14 cellular contexts compared by ENCODE assay signal in genomic region chr1:3541930-3542329, GRCh38.
DNase-seq lines count a peak whose midpoint lies in the region; TF ChIP-seq lines count a peak whose summit lies in the region.
"Had no signal": no experiment of that assay in that cellular context is flagged by ENCODE, and none has a peak within 500 bp of the region (broad histone marks: within the 10 kb centered on the region; RNA-seq: fewer than 3 reads in every experiment).

No MANE protein-coding gene starts in this region.

- H4K91ac ChIP-seq in mesenchymal stem cell (ENCODE audit: low read length), result no peak overlapping the region

- no peak overlapping the region for H2BK5ac ChIP-seq in mesenchymal stem cell (ENCODE audit: low read depth, low read length, poor library complexity, severe bottlenecking)

- no peak overlapping the region for H3K18ac ChIP-seq in mesenchymal stem cell (ENCODE audit: low read depth in 1 of 2, low read length in 2 of 2)

- H3K14ac ChIP-seq in mesenchymal stem cell (ENCODE audit: low read length in 2 of 2), result no peak overlapping the region

- H3K36me3 ChIP-seq in BLaER1 treated with 17β-estradiol and CSF1 and Interleukin-3, amounts not matched to agents 10 nM and 100 nM, result no peaks in the 10 kb centered on the region
- H3K36me3 ChIP-seq in hepatocyte (replicated peaks; ENCODE audit: insufficient read depth, low read depth), result no peaks in the 10 kb centered on the region
- H3K36me3 ChIP-seq in skeletal muscle satellite cell (ENCODE audit: insufficient read depth, low read length), result no peaks in the 10 kb centered on the region
- peaks cover 0 to 6% of the 10 kb centered on the region in 2 experiments for H3K36me3 ChIP-seq in mesenchymal stem cell (ENCODE audit: control insufficient read depth in 1 of 2, insufficient read depth in 2 of 2, low read depth in 1 of 2, low read length in 2 of 2)

- H3K4me2 ChIP-seq in BLaER1 treated with 17β-estradiol and CSF1 and Interleukin-3, amounts not matched to agents 10 nM and 100 nM, result peak overlapping the region in 10 of 11 experiments; percentile 16 to 98 (median 62); a peak in 15 of 22 replicates
- H3K4me2 ChIP-seq in hepatocyte (no peak overlapping the region), skeletal muscle satellite cell (ENCODE audit: low read length) (peak overlapping the region; percentile 0), mesenchymal stem cell (ENCODE audit: low read length, poor library complexity, severe bottlenecking) (no peak overlapping the region)

- no peaks in the 10 kb centered on the region for H3K79me1 ChIP-seq in mesenchymal stem cell (replicated peaks; ENCODE audit: low read length, poor library complexity, severe bottlenecking)

- no peak overlapping the region for H4K8ac ChIP-seq in mesenchymal stem cell (ENCODE audit: low read length)

- WGBS in hepatocyte (ENCODE audit: low lambda C conversion rate, missing lambda C conversion rate), result 47% methylated on average over 11 of the region's 18 CpGs
- WGBS in mesenchymal stem cell, result 52% methylated on average over 18 of the region's 18 CpGs

- no peak overlapping the region for H2BK120ac ChIP-seq in mesenchymal stem cell (ENCODE audit: low read depth, low read length)

- no peak overlapping the region for H2AFZ ChIP-seq in hepatocyte
- H2AFZ ChIP-seq in mesenchymal stem cell (ENCODE audit: low read depth, low read length), result no peak overlapping the region

- TF ChIP-seq CTCF in RWPE1 (conservative IDR thresholded peaks at IDR 0.05; ENCODE audit: low read depth) (no peak), hepatocyte (IDR thresholded peaks at IDR 0.05; ENCODE audit: poor library complexity) (no peak)

- H3K9ac ChIP-seq in BLaER1 treated with 17β-estradiol and CSF1 and Interleukin-3, amounts not matched to agents 10 nM and 100 nM, result peak overlapping the region in 2 of 11 experiments; percentile 10 to 18; a peak in 3 of 22 replicates
- H3K9ac ChIP-seq in skeletal muscle satellite cell (ENCODE audit: low read depth, low read length) (peak overlapping the region; percentile 78), mesenchymal stem cell (ENCODE audit: low read length) (no peak overlapping the region)

- H3K9me2 ChIP-seq in hepatocyte (replicated peaks; ENCODE audit: insufficient read depth), result no peaks in the 10 kb centered on the region

- no peak overlapping the region for H3K4me3 ChIP-seq in BLaER1 treated with 17β-estradiol and CSF1 and Interleukin-3, amounts not matched to agents 10 nM and 100 nM
- no peak overlapping the region for H3K4me3 ChIP-seq in hepatocyte
- no peak overlapping the region for H3K4me3 ChIP-seq in skeletal muscle satellite cell (ENCODE audit: low read length)
- H3K4me3 ChIP-seq in mesenchymal stem cell (ENCODE audit: insufficient read depth in 1 of 2, low read depth in 1 of 2, low read length in 2 of 2), result no peak overlapping the region

- no peaks in the 10 kb centered on the region for H3K27me3 ChIP-seq in BLaER1 treated with 17β-estradiol and CSF1 and Interleukin-3, amounts not matched to agents 10 nM and 100 nM
- H3K27me3 ChIP-seq in hepatocyte (no peaks in the 10 kb centered on the region), skeletal muscle satellite cell (ENCODE audit: control insufficient read depth, insufficient read depth, low read length) (no peaks in the 10 kb centered on the region), mesenchymal stem cell (ENCODE audit: control insufficient read depth in 1 of 2, insufficient read depth in 1 of 2, low read length in 2 of 2) (peaks cover 0 to 65% of the 10 kb centered on the region in 2 experiments)

- peaks cover 0 to 100% (median 97%) of the 10 kb centered on the region in 11 experiments; a peak in 18 of 22 replicates for H4K20me1 ChIP-seq in BLaER1 treated with 17β-estradiol and CSF1 and Interleukin-3, amounts not matched to agents 10 nM and 100 nM
- no peaks in the 10 kb centered on the region for H4K20me1 ChIP-seq in hepatocyte (ENCODE audit: insufficient read depth, poor library complexity, severe bottlenecking)

- H3K23ac ChIP-seq in mesenchymal stem cell (ENCODE audit: low read length in 2 of 2), result no peak overlapping the region

- H2BK12ac ChIP-seq in mesenchymal stem cell (ENCODE audit: low read length in 2 of 2), result no peak overlapping the region

- H2BK15ac ChIP-seq in mesenchymal stem cell (ENCODE audit: low read depth, poor library complexity, severe bottlenecking), result no peak overlapping the region

- CTCF ChIA-PET in RWPE1 (lab: Yijun Ruan, JAX), result interaction anchor here (0.7 to 1.3 kb wide), 3 partner anchors 9 to 118 kb away, joined by 3 to 6 read pairs (median 3); no protein-coding TSS in a partner anchor

- DNase-seq in RWPE1 (ENCODE audit: low spot score), result no peak
- DNase-seq in hepatocyte (ENCODE audit: low spot score), result peak; percentile 40
- DNase-seq in mesenchymal stem cell, result no peak
- DNase-seq in stimulated activated CD8-positive, alpha-beta memory T cell treated with anti-CD3 and anti-CD28 coated beads, Interleukin-4, amount 100 ng/mL, for 48 hours, result no peak
- no peak for DNase-seq in stimulated activated naive CD4-positive, alpha-beta T cell treated with Interleukin-2 at 50 U/mL for 16 hours (lab: John Stamatoyannopoulos, UW)
- no peak for DNase-seq in NCI-H510A treated with DMSO at 0.1 percent for 48 hours (lab: John Stamatoyannopoulos, UW)
- DNase-seq: activated CD4-positive, alpha-beta memory T cell treated with anti-CD3 and anti-CD28 coated beads for 36 hours; AML-193; NCI-H187; NCI-H524; stimulated activated CD4-positive, alpha-beta T cell treated with anti-CD3 and anti-CD28 coated beads, Interleukin-12 subunit alpha, Interleukin-12 subunit beta, amount 100 ng/mL, for 4 hours; stimulated activated naive CD8-positive, alpha-beta T cell treated with anti-CD3 and anti-CD28 coated beads, Interleukin-15, Interleukin-2, amounts not matched to agents 100 U/mL and 50 U/mL, for 24 hours had no signal

- H3K79me2 ChIP-seq in hepatocyte, result no peaks in the 10 kb centered on the region

- H3K9me3 ChIP-seq in BLaER1 treated with 17β-estradiol and CSF1 and Interleukin-3, amounts not matched to agents 10 nM and 100 nM (replicated peaks in 1 of 11), result no peaks in the 10 kb centered on the region
- H3K9me3 ChIP-seq in hepatocyte (ENCODE audit: low read depth) (no peaks in the 10 kb centered on the region), skeletal muscle satellite cell (replicated peaks; ENCODE audit: low read length) (no peaks in the 10 kb centered on the region), mesenchymal stem cell (ENCODE audit: control insufficient read depth, low read length) (no peaks in the 10 kb centered on the region)

- H3K4ac ChIP-seq in mesenchymal stem cell (ENCODE audit: low read depth in 1 of 2, low read length in 2 of 2), result no peak overlapping the region

- peaks cover 33 to 75% (median 69%) of the 10 kb centered on the region in 10 experiments for H3K4me1 ChIP-seq in BLaER1 treated with 17β-estradiol and CSF1 and Interleukin-3, amounts not matched to agents 10 nM and 100 nM
- peaks cover 10% of the 10 kb centered on the region for H3K4me1 ChIP-seq in hepatocyte (ENCODE audit: insufficient read depth)
- H3K4me1 ChIP-seq in skeletal muscle satellite cell (ENCODE audit: control insufficient read depth, insufficient read depth, low read length), result peaks cover 56% of the 10 kb centered on the region
- H3K4me1 ChIP-seq in mesenchymal stem cell (ENCODE audit: control insufficient read depth, insufficient read depth, low read depth, low read length), result peaks cover 38% of the 10 kb centered on the region

- H2AK5ac ChIP-seq in mesenchymal stem cell (ENCODE audit: low read length, severe bottlenecking), result no peak overlapping the region

- POLR2A ChIA-PET in RWPE1 (lab: Yijun Ruan, JAX; ENCODE audit: low non-redundant PET), result no interaction called here

- H3K27ac ChIP-seq in BLaER1 treated with 17β-estradiol and CSF1 and Interleukin-3, amounts not matched to agents 10 nM and 100 nM, result no peak overlapping the region
- H3K27ac ChIP-seq in RWPE1, result peak overlapping the region; percentile 97
- no peak overlapping the region for H3K27ac ChIP-seq in hepatocyte
- no peak overlapping the region for H3K27ac ChIP-seq in mesenchymal stem cell (ENCODE audit: low read length, poor library complexity, severe bottlenecking)

Comparison
In these comparisons a context has a peak if more than half of its experiments do, and no peak if none do; other contexts are left out.
1. H3K4me2 ChIP-seq: peak in BLaER1 treated with 17β-estradiol and CSF1 and Interleukin-3, amounts not matched to agents 10 nM and 100 nM (10 of 11) and skeletal muscle satellite cell (single experiment); none in hepatocyte (single experiment) and mesenchymal stem cell (single experiment).